Comparison of ENCODE assay signal across 8 cellular contexts in genomic region chr16:47037746-47038458, GRCh38.
DNase-seq lines count a peak whose midpoint lies in the region; ATAC-seq, FAIRE-seq and TF ChIP-seq lines count a peak whose summit lies in the region.

No MANE protein-coding gene starts in this region.

- H3K4me3 Mint-ChIP-seq in activated naive CD8-positive, alpha-beta T cell treated with anti-CD3 and anti-CD28 coated beads, Interleukin-2, amount 50 U/mL, for 24 hours, result peak overlapping the region; percentile 69

- H3K4me1 Mint-ChIP-seq in activated naive CD8-positive, alpha-beta T cell treated with anti-CD3 and anti-CD28 coated beads, Interleukin-2, amount 50 U/mL, for 24 hours, result peaks cover 5% of the 10 kb centered on the region

- no peaks in the 10 kb centered on the region for H3K9me3 Mint-ChIP-seq in activated naive CD8-positive, alpha-beta T cell treated with anti-CD3 and anti-CD28 coated beads, Interleukin-2, amount 50 U/mL, for 24 hours

- ATAC-seq in activated naive CD8-positive, alpha-beta T cell treated with anti-CD3 and anti-CD28 coated beads, Interleukin-2, amount 50 U/mL, for 24 hours, result peak; percentile 97
- ATAC-seq in left ventricle myocardium superior, result peak; percentile 99

- peak; percentile 69 for FAIRE-seq in urothelium cell line (lab: Jason Lieb, UNC)

- CTCF ChIA-PET in GM10248 (lab: Yijun Ruan, JAX), result interaction anchor here (0.6 to 6.6 kb wide), 63 partner anchors 9 to 1197 kb away, joined by 3 to 51 read pairs (median 4); partner anchors contain the start of genes DNAJA2, ITFG1, NETO2 and PHKB

- H3K27ac Mint-ChIP-seq in activated naive CD8-positive, alpha-beta T cell treated with anti-CD3 and anti-CD28 coated beads, Interleukin-2, amount 50 U/mL, for 24 hours, result no peak overlapping the region

- POLR2A ChIA-PET in GM10248 (lab: Yijun Ruan, JAX), result interaction anchor here (0.6 to 1.1 kb wide), 6 partner anchors 9 to 119 kb away, joined by 3 to 7 read pairs (median 4); partner anchors contain the start of gene NETO2

- DNase-seq in GM10248 (ENCODE audit: extremely low spot score) (peak; percentile 95), H4 (ENCODE audit: low spot score) (peak; percentile 60), Kasumi-1 (lab: John Stamatoyannopoulos, UW) (peak; percentile 97 to 99), SW 1271 (lab: John Stamatoyannopoulos, UW) (peak; percentile 10 to 61), left ventricle myocardium superior (peak; percentile 96), pulmonary artery endothelial cell (ENCODE audit: low read depth, low spot score) (peak; percentile 8), urothelium cell line (ENCODE audit: low spot score) (peak; percentile 93)
- peak; percentile 95 for DNase-seq in activated naive CD8-positive, alpha-beta T cell treated with anti-CD3 and anti-CD28 coated beads, Interleukin-2, amount 50 U/mL, for 24 hours

- intact Hi-C loops in left ventricle myocardium superior (cut with micrococcal nuclease), result loop anchor here (5.0 kb wide), 1 partner anchor 66 kb away; the partner anchor contains the start of gene DNAJA2

- peak; percentile 96 for TF ChIP-seq CTCF in GM10248 (IDR thresholded peaks at IDR 0.05; ENCODE audit: control extremely low read depth, extremely low read depth, low read depth, missing control alignments)

- H3K27me3 Mint-ChIP-seq in activated naive CD8-positive, alpha-beta T cell treated with anti-CD3 and anti-CD28 coated beads, Interleukin-2, amount 50 U/mL, for 24 hours, result peaks cover 17% of the 10 kb centered on the region

- no peaks in the 10 kb centered on the region for H3K36me3 Mint-ChIP-seq in activated naive CD8-positive, alpha-beta T cell treated with anti-CD3 and anti-CD28 coated beads, Interleukin-2, amount 50 U/mL, for 24 hours (ENCODE audit: low read depth)

Comparison
In these comparisons a context has a peak if more than half of its experiments do, and no peak if none do; other contexts are left out.
1. Peak in every context shown above with its lines: DNase-seq and ATAC-seq.
2. DNase-seq: peak in every context shown above with its lines; median percentile 98 in Kasumi-1; 96 in left ventricle myocardium superior; 95 in GM10248; 95 in activated naive CD8-positive, alpha-beta T cell treated with anti-CD3 and anti-CD28 coated beads, Interleukin-2, amount 50 U/mL, for 24 hours; 93 in urothelium cell line; 60 in H4; 36 in SW 1271; 8 in pulmonary artery endothelial cell.